In the genomic region with DNA sequence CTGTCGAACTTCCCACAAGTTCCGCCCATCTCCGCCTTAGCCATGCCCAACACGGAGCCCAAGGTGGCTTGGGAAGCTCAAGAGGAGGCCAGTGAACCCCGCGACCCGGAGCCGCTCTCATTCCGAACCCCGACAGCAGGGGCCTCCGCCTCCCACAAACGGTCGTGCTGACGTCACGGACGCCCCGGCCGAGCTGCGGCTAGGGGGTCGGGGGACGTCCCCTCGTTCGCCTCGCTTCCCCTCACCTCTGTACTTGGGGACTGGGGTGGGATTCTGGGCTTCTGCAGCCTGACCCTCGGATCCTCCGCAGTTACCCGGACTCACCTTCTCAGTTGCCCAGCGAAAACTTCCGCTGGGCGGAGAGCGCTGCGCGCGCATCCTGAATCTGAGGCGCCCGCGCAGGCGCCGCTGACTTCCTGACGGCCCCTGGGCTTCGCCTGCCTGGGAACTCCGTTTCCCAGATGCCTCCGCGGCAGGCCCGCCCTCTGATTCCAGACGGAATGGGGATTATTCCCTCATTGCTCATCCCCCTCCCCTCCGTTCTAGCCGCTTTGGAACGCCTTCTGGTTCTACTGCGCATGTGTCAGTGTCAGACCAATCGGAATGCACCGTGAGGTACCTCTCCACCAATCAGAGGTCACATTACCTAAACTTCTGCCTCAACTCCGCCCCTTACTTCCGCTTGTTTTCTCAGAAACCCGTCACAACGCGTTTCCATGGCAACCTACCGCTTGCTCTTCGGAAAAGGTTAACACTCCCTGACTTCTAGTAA, we compare ENCODE assay signal across 8 cellular contexts. TPM values are rescaled to one million over a fixed set of nuclear protein-coding genes. Genes with fewer than 3 reads are reported as not detected.
DNase-seq lines count a peak whose midpoint lies in the region; ATAC-seq, FAIRE-seq and TF ChIP-seq lines count a peak whose summit lies in the region.

VRK3 (minus strand) TSS at position 351 of the 772 bp plus-strand sequence. CDS start 9,210 bp downstream, outside the sequence.

- peak; percentile 52 for FAIRE-seq in bronchial epithelial cell (lab: Jason Lieb, UNC)

- peak within 1 kb of the TSS; percentile 99 for H3K4me3 ChIP-seq in WI38 (ENCODE audit: low read depth, low read length)
- H3K4me3 ChIP-seq in bronchial epithelial cell (ENCODE audit: low read depth, low read length): peak within 1 kb of the TSS; percentile 92
- peak within 1 kb of the TSS; percentile 83 for H3K4me3 ChIP-seq in iPS-20b (ENCODE audit: low read length)
- peak within 1 kb of the TSS; percentile 63 to 95 (median 80) for H3K4me3 ChIP-seq in skin epidermis

- H3K27ac ChIP-seq in iPS-20b (ENCODE audit: low read length) (peak within 1 kb of the TSS; percentile 12), skin epidermis (peak within 1 kb of the TSS; percentile 48 to 97 (median 93))

- no peak for TF ChIP-seq CTCF in WI38 (IDR thresholded peaks at IDR 0.05; ENCODE audit: low read depth, low read length)
- TF ChIP-seq CTCF in bronchial epithelial cell (IDR thresholded peaks at IDR 0.05; ENCODE audit: insufficient read depth, low read length, severe bottlenecking): peak; percentile 9

- peak; percentile 99 for DNase-seq in AG08395 (ENCODE audit: low spot score)
- peak; percentile 98 for DNase-seq in NCI-H2227 treated with DMSO at 0.1 percent for 48 hours (lab: John Stamatoyannopoulos, UW)
- DNase-seq in bronchial epithelial cell (ENCODE audit: low read depth): peak; percentile 99

- peak; percentile 85 for ATAC-seq in GM18907 (IDR thresholded peaks at IDR 0.05; ENCODE audit: unreplicated experiment)
- ATAC-seq in HG03159 (IDR thresholded peaks at IDR 0.05; ENCODE audit: unreplicated experiment): peak; percentile 79

- H3K4me1 ChIP-seq in iPS-20b (ENCODE audit: insufficient read depth, low read length): peaks cover 4% of the 10 kb centered on the region; the same call in 1 of the 2 replicates

- H3K36me3 ChIP-seq in bronchial epithelial cell (ENCODE audit: control insufficient read depth, insufficient read depth, low read length): no peaks in the 10 kb centered on the region
- H3K36me3 ChIP-seq in iPS-20b (ENCODE audit: insufficient read depth, low read depth, low read length): no peaks in the 10 kb centered on the region; the same call in 1 of the 2 replicates

- no peaks in the 10 kb centered on the region for H3K9me3 ChIP-seq in iPS-20b (ENCODE audit: insufficient read depth, low read depth, low read length)

- H3K27me3 ChIP-seq in bronchial epithelial cell (ENCODE audit: control insufficient read depth, insufficient read depth, low read length) (no peaks in the 10 kb centered on the region), iPS-20b (ENCODE audit: insufficient read depth, low read length) (no peaks in the 10 kb centered on the region)

- H3K9ac ChIP-seq in iPS-20b (ENCODE audit: low read depth, low read length): peak within 1 kb of the TSS; percentile 91

RNA-seq across cellular contexts. Expression of gene VRK3, which starts in this region (rescaled TPM):
- 14.5 and 17.7 TPM in 2 replicates for total RNA-seq in bronchial epithelial cell

Comparison
In these comparisons a context has a peak if more than half of its experiments do, and no peak if none do; other contexts are left out.
1. Peak in every context shown above with its lines: DNase-seq, ATAC-seq, H3K4me3 ChIP-seq and H3K27ac ChIP-seq.